ENCODE assay signal across 29 cellular contexts in genomic region chr22:42383287-42383686, GRCh38. TPM values are rescaled to one million over a fixed set of nuclear protein-coding genes. Genes with fewer than 3 reads are reported as not detected.
"Had no signal": no experiment of that assay in that cellular context is flagged by ENCODE, and none has a peak within 500 bp of the region (broad histone marks: within the 10 kb centered on the region; RNA-seq: fewer than 3 reads in every experiment).

No MANE protein-coding gene starts in this region.

- DNase-seq: activated B cell treated with CpG ODN at 0.5 μM for 24 hours; activated CD4-positive, alpha-beta memory T cell treated with anti-CD3 and anti-CD28 coated beads, Interleukin-2, amount 10 ng/mL, durations not matched to agents 7 days and 5 days; activated CD4-positive, alpha-beta T cell treated with anti-CD3 and anti-CD28 coated beads for 48 hours; activated CD4-positive, alpha-beta T cell treated with anti-CD3 and anti-CD28 coated beads, Interleukin-2, amount 10 ng/mL, durations not matched to agents 7 days and 5 days; activated CD4-positive, alpha-beta T cell treated with anti-CD3 and anti-CD28 coated beads, Interleukin-2, amount 50 U/mL, for 48 hours; activated CD4-positive, CD25-positive, alpha-beta regulatory T cell treated with anti-CD3 and anti-CD28 coated beads, Interleukin-2, amount 50 U/mL, for 72 hours; activated CD8-positive, alpha-beta memory T cell treated with anti-CD3 and anti-CD28 coated beads for 24 hours; activated CD8-positive, alpha-beta memory T cell treated with anti-CD3 and anti-CD28 coated beads, Interleukin-2, amount 10 ng/mL, durations not matched to agents 7 days and 5 days; activated CD8-positive, alpha-beta memory T cell treated with anti-CD3 and anti-CD28 coated beads, Interleukin-2, amount 50 U/mL, for 48 hours; activated CD8-positive, alpha-beta T cell treated with anti-CD3 and anti-CD28 coated beads, Interleukin-2, amount 10 ng/mL, durations not matched to agents 7 days and 5 days; activated effector memory CD4-positive, alpha-beta T cell treated with Interleukin-2 at 50 U/mL for 16 hours; activated gamma-delta T cell; activated naive CD4-positive, alpha-beta T cell treated with anti-CD3 and anti-CD28 coated beads, Interleukin-2, amount 10 ng/mL, durations not matched to agents 7 days and 5 days; activated naive CD4-positive, alpha-beta T cell treated with Interleukin-2 at 50 U/mL for 16 hours; activated naive CD8-positive, alpha-beta T cell treated with anti-CD3 and anti-CD28 coated beads, Interleukin-2, amount 10 ng/mL, durations not matched to agents 7 days and 5 days; activated naive CD8-positive, alpha-beta T cell treated with anti-CD3 and anti-CD28 coated beads, Interleukin-2, amount 50 U/mL, for 24 hours; activated T-cell treated with anti-CD3 and anti-CD28 coated beads, Interleukin-2, amount 50 U/mL, for 24 hours; activated T-cell treated with anti-CD3 and anti-CD28 coated beads, Interleukin-2, amount 50 U/mL, for 48 hours; amygdala; anterior cingulate cortex; caudate nucleus; cerebellar nuclear complex; T-helper 2 cell; T-helper 9 cell had no signal

- ATAC-seq: activated CD8-positive, alpha-beta memory T cell treated with anti-CD3 and anti-CD28 coated beads, Interleukin-2, amount 10 ng/mL, durations not matched to agents 7 days and 5 days; activated CD8-positive, alpha-beta T cell treated with anti-CD3 and anti-CD28 coated beads, Interleukin-2, amount 10 ng/mL, durations not matched to agents 7 days and 5 days; activated naive CD8-positive, alpha-beta T cell treated with anti-CD3 and anti-CD28 coated beads, Interleukin-2, amount 50 U/mL, for 24 hours had no signal

- H3K36me3 ChIP-seq: ascending aorta, cardiac muscle cell had no signal

- H3K27me3 ChIP-seq: ascending aorta, cardiac muscle cell had no signal

- H3K4me3 ChIP-seq: ascending aorta, cardiac muscle cell had no signal

- H3K27ac ChIP-seq: ascending aorta, cardiac muscle cell, VCaP had no signal

- H3K4me1 ChIP-seq: ascending aorta had no signal

- H3K9me3 ChIP-seq: ascending aorta had no signal

RNA-seq across cellular contexts. Expression of gene NFAM1, which starts 48.9 kb away (rescaled TPM):
- total RNA-seq: bronchial epithelial cell, chondrocyte had no signal
